Comparison of ENCODE assay signal across 14 cellular contexts in the genomic region with DNA sequence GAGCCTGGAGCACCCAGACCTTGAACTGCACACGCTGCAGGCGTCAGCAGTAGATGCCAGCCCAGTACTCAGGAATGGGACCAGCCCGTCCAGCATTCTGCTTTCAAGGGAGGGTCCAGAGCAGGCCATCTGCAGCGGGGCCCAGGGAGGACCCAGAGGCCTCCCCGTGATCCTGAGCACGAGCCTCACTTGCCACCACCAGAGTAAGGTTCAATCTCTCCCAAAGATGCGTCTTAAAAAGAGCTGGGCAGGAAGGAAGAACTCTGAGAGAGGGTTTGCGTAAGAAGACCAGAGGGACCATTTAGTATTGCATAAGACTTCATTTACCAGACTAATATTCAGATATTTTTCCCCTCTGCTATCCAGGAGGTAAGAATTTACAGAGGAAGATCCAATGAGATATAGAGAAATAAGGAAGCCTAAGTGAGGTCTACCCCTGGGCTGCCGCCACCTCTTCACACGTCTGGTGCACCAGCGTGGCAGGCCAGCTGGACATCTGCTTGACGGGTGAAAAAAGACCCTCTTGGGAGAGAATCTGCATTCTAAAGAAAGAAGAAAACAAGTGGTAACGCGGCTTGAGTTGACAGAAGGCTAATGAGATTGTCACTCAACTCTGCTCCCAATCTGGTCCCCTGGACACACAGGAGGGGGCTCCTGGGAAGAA. TPM values are rescaled to one million over a fixed set of nuclear protein-coding genes. Genes with fewer than 3 reads are reported as not detected.
DNase-seq lines count a peak whose midpoint lies in the region; ATAC-seq and TF ChIP-seq lines count a peak whose summit lies in the region.
"Had no signal": no experiment of that assay in that cellular context is flagged by ENCODE, and none has a peak within 500 bp of the region (broad histone marks: within the 10 kb centered on the region; RNA-seq: fewer than 3 reads in every experiment).

No MANE protein-coding gene starts in this region.

- intact Hi-C loops in vagina (cut with DNase I) (no loop called here), left colon (cut with DNase I, micrococcal nuclease) (no loop called here)

- H3K36me3 ChIP-seq in vagina: no peaks in the 10 kb centered on the region

- no peak for TF ChIP-seq POLR2A in vagina (IDR thresholded peaks at IDR 0.05)

- peak; percentile 15 for DNase-seq in activated CD8-positive, alpha-beta memory T cell treated with anti-CD3 and anti-CD28 coated beads for 24 hours
- no peak for DNase-seq in activated CD8-positive, alpha-beta memory T cell treated with anti-CD3 and anti-CD28 coated beads, Interleukin-2, amount 50 U/mL, for 4 hours
- DNase-seq in mesenteric fat pad (ENCODE audit: low spot score): peak; percentile 77
- DNase-seq in vagina (ENCODE audit: extremely low spot score in 2 of 2): peak; percentile 77 to 89
- no peak for DNase-seq in GM10266 (ENCODE audit: extremely low spot score)
- no peak for DNase-seq in left colon
- DNase-seq in stimulated activated CD8-positive, alpha-beta memory T cell treated with anti-CD3 and anti-CD28 coated beads, Interleukin-4, amount 100 ng/mL, for 48 hours: no peak
- DNase-seq: MM.1S; natural killer cell; retina; stimulated activated CD4-positive, alpha-beta T cell treated with anti-CD3 and anti-CD28 coated beads, Interleukin-4, amount 100 ng/mL, for 24 hours; SW 1271 had no signal

- H3K9me3 ChIP-seq in vagina: no peaks in the 10 kb centered on the region

- TF ChIP-seq CTCF in vagina (IDR thresholded peaks at IDR 0.05): no peak
- TF ChIP-seq CTCF in GM10266 (IDR thresholded peaks at IDR 0.05; ENCODE audit: control insufficient read depth, insufficient read depth, low read depth, missing control alignments): no peak

- H3K4me1 ChIP-seq in vagina: peaks cover 5% of the 10 kb centered on the region

- ATAC-seq in esophagus mucosa: peak; percentile 23
- ATAC-seq in left colon: no peak
- ATAC-seq: activated naive CD4-positive, alpha-beta T cell treated with anti-CD3 and anti-CD28 coated beads, Interleukin-2, amount 50 U/mL, for 72 hours had no signal

- no peak overlapping the region for H3K4me3 ChIP-seq in vagina

- H3K27me3 ChIP-seq in vagina: no peaks in the 10 kb centered on the region

- H3K27ac ChIP-seq in vagina: no peak overlapping the region

RNA-seq across cellular contexts. Expression of gene RASSF2, which starts 5.6 kb away (rescaled TPM):
- 1.6 TPM for total RNA-seq in esophagus mucosa
- 29.7 TPM for total RNA-seq in mesenteric fat pad
- 9.3 TPM for total RNA-seq in vagina
- total RNA-seq in left colon: 1 to 10 TPM; 1.9 to 5.9 TPM

Comparison
In these comparisons a context has a peak if more than half of its experiments do, and no peak if none do; other contexts are left out.
1. DNase-seq: peak in activated CD8-positive, alpha-beta memory T cell treated with anti-CD3 and anti-CD28 coated beads for 24 hours (single experiment), mesenteric fat pad (single experiment) and vagina (2 of 2); none in activated CD8-positive, alpha-beta memory T cell treated with anti-CD3 and anti-CD28 coated beads, Interleukin-2, amount 50 U/mL, for 4 hours (single experiment), GM10266 (single experiment), left colon (0 of 2) and stimulated activated CD8-positive, alpha-beta memory T cell treated with anti-CD3 and anti-CD28 coated beads, Interleukin-4, amount 100 ng/mL, for 48 hours (single experiment).